ENCODE assay signal across 14 cellular contexts in the genomic region with DNA sequence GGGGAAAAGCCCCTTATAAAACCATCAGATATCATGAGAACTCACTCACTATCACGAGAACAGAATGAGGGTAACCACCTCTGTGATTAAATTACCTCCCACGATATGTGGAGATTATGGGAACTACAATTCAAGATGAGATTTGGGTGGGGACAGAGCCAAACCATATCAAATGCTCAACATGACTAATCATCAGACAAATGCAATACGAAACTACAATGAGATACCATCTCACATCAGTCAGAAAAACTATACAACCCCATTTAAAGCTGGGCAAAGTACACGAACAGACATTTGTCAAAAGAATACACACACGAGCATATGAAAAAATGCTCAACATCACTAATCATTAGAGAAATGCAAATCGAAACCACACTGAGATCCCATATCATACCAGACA.
"Had no signal": no experiment of that assay in that cellular context is flagged by ENCODE, and none has a peak within 500 bp of the region (broad histone marks: within the 10 kb centered on the region; RNA-seq: fewer than 3 reads in every experiment).

No MANE protein-coding gene starts in this region.

- H3K4me3 Mint-ChIP-seq: endodermal cell, natural killer cell, neural crest cell, type B pancreatic cell had no signal

- DNase-seq: effector CD4-positive, alpha-beta T cell; endodermal cell; erythroblast; heart left ventricle; hippocampal formation; kidney glomerular epithelial cell; mammary epithelial cell; natural killer cell; posterior cingulate gyrus; stimulated activated CD4-positive, alpha-beta T cell treated with anti-CD3 and anti-CD28 coated beads, Interleukin-12 subunit alpha, Interleukin-12 subunit beta, amount 100 ng/mL, for 4 hours; stimulated activated naive CD4-positive, alpha-beta T cell treated with Interleukin-2 at 50 U/mL for 16 hours had no signal

- H3K9me3 Mint-ChIP-seq: endodermal cell, natural killer cell had no signal

- H3K27me3 Mint-ChIP-seq: type B pancreatic cell had no signal

- H3K27ac Mint-ChIP-seq: endodermal cell, natural killer cell, type B pancreatic cell had no signal

- ATAC-seq: heart left ventricle, natural killer cell, sciatic nerve had no signal

- H3K4me1 Mint-ChIP-seq: endodermal cell, neural crest cell had no signal

- H3K36me3 Mint-ChIP-seq: natural killer cell had no signal
